ENCODE assay signal across 15 cellular contexts in the genomic region with DNA sequence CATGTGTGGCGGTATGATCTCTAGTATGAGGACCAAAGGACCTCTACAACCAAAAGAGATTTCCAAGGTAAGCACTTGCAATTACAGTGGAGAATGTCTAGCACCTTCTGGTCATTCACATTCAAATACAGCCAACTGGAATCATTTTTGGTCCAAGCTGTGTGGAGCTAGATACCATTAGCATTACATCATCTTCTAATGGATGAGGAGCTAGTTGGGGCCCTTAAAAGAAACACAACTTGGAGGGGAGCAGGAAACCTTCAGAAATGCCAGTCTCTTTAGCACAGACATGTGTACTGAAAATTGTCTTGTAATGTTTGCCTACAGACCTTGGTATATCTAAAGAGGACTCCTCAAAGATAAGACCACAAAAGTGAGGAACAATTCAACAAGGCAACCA.
DNase-seq lines count a peak whose midpoint lies in the region; ATAC-seq, FAIRE-seq and TF ChIP-seq lines count a peak whose summit lies in the region.
"Had no signal": no experiment of that assay in that cellular context is flagged by ENCODE, and none has a peak within 500 bp of the region (broad histone marks: within the 10 kb centered on the region; RNA-seq: fewer than 3 reads in every experiment).

No MANE protein-coding gene starts in this region.

- H3K56ac ChIP-seq in mesendoderm (ENCODE audit: low read length): no peak overlapping the region

- TF ChIP-seq EP300 in HepG2 (IDR thresholded peaks at IDR 0.05; ENCODE audit: low read depth in 2 of 2, low read length in 2 of 2) (no peak), HepG2 (CRISPR knock-in tag; IDR thresholded peaks at IDR 0.05; ENCODE audit: borderline replicate concordance) (no peak)

- no peak overlapping the region for H4K5ac ChIP-seq in mesendoderm (ENCODE audit: low read length)

- H3K79me1 ChIP-seq in mesendoderm (ENCODE audit: low read length): no peaks in the 10 kb centered on the region

- no peak overlapping the region for H2AK5ac ChIP-seq in mesendoderm (ENCODE audit: low read length)

- DNase-seq in HepG2 (ENCODE audit: low spot score): no peak
- no peak for DNase-seq in right lobe of liver
- no peak for DNase-seq in bronchial epithelial cell (ENCODE audit: low read depth)
- DNase-seq in mesendoderm: peak; percentile 69
- DNase-seq in vagina (ENCODE audit: extremely low spot score in 2 of 2): no peak
- no peak for DNase-seq in stimulated activated CD8-positive, alpha-beta memory T cell treated with anti-CD3 and anti-CD28 coated beads, Interleukin-4, amount 100 ng/mL, for 48 hours
- DNase-seq in epidermal melanocyte (ENCODE audit: insufficient read length, low spot score): no peak
- DNase-seq: activated B cell treated with CpG ODN at 0.5 μM for 24 hours; activated T-cell treated with anti-CD3 and anti-CD28 coated beads, Interleukin-2, amount 50 U/mL, for 4 hours; cortex of kidney; NCI-H1436; RPMI8226; stimulated activated CD4-positive, alpha-beta T cell treated with anti-CD3 and anti-CD28 coated beads, Interleukin-4, amount 100 ng/mL, for 24 hours had no signal

- H2BK120ac ChIP-seq in mesendoderm (ENCODE audit: low read depth, low read length): no peak overlapping the region

- no peak overlapping the region for H2AFZ ChIP-seq in HepG2 (ENCODE audit: low read length)

- H3K27me3 ChIP-seq in HepG2 (ENCODE audit: control insufficient read depth in 1 of 2, insufficient read depth in 2 of 2, low read length in 2 of 2) (peaks cover 0 to 33% of the 10 kb centered on the region in 2 experiments; a peak in 3 of 5 replicates), right lobe of liver (no peaks in the 10 kb centered on the region), bronchial epithelial cell (ENCODE audit: control insufficient read depth, insufficient read depth, low read length) (no peaks in the 10 kb centered on the region), mesendoderm (ENCODE audit: insufficient read depth, low read length, poor library complexity) (no peaks in the 10 kb centered on the region), vagina (no peaks in the 10 kb centered on the region)
- H3K27me3 ChIP-seq: suprapubic skin had no signal

- ATAC-seq in HepG2: no peak
- ATAC-seq in right lobe of liver: no peak
- ATAC-seq in HG03469 (IDR thresholded peaks at IDR 0.05; ENCODE audit: unreplicated experiment): no peak
- ATAC-seq: activated T-cell treated with anti-CD3 and anti-CD28 coated beads, Interleukin-2, amount 50 U/mL, for 4 hours had no signal

- 17% methylated on average over 1 of the region's 1 CpG for WGBS in HepG2 (ENCODE audit: low lambda C conversion rate)
- 57% methylated on average over 1 of the region's 1 CpG for WGBS in right lobe of liver (ENCODE audit: insufficient coverage, low coverage, low lambda C conversion rate, missing lambda C conversion rate)
- WGBS in mesendoderm (ENCODE audit: extremely low coverage, insufficient coverage, low lambda C conversion rate): no CpG with 5 or more reads among the region's 1 CpG

- POLR2A ChIA-PET in HepG2 (lab: Yijun Ruan, JAX): no interaction called here

- H4K8ac ChIP-seq in mesendoderm (ENCODE audit: low read depth, low read length): no peak overlapping the region

- H3K9me3 ChIP-seq in HepG2 (ENCODE audit: low read length) (no peaks in the 10 kb centered on the region), right lobe of liver (no peaks in the 10 kb centered on the region), vagina (no peaks in the 10 kb centered on the region)
- H3K9me3 ChIP-seq: suprapubic skin had no signal

- no peak for TF ChIP-seq POLR2A in HepG2 (IDR thresholded peaks at IDR 0.05; ENCODE audit: insufficient read depth in 1 of 2, low read depth in 2 of 2, low read length in 2 of 2)
- TF ChIP-seq POLR2A in right lobe of liver (IDR thresholded peaks at IDR 0.05): no peak
- TF ChIP-seq POLR2A in vagina (IDR thresholded peaks at IDR 0.05): no peak

- in situ Hi-C loops in HepG2 (cut with HindIII; ENCODE audit: extremely low pct_ligation_motif_present, low pct_unique_long_range_greater_than_20kb): no loop called here

- H4K20me1 ChIP-seq in HepG2 (ENCODE audit: insufficient read depth, low read length): no peaks in the 10 kb centered on the region

- TF ChIP-seq CTCF in HepG2 (CRISPR knock-in tag; IDR thresholded peaks at IDR 0.05) (no peak), right lobe of liver (IDR thresholded peaks at IDR 0.05) (no peak), bronchial epithelial cell (IDR thresholded peaks at IDR 0.05; ENCODE audit: insufficient read depth, low read length, severe bottlenecking) (no peak), vagina (IDR thresholded peaks at IDR 0.05) (no peak)

- no TSS peak for BruUV-seq in HepG2 (replicated peaks; lab: Mats Ljungman, UMichigan)

- H3K79me2 ChIP-seq in HepG2 (ENCODE audit: insufficient read depth, low read length) (no peaks in the 10 kb centered on the region), mesendoderm (ENCODE audit: control insufficient read depth, insufficient read depth, low read length) (no peaks in the 10 kb centered on the region)

- H3K27ac ChIP-seq in HepG2 (ENCODE audit: extremely low read length, insufficient read depth, low read length) (no peak overlapping the region), right lobe of liver (no peak overlapping the region), mesendoderm (ENCODE audit: low read depth, low read length) (no peak overlapping the region), vagina (peak overlapping the region; percentile 31)
- H3K27ac ChIP-seq: suprapubic skin had no signal

- H3K4me1 ChIP-seq in HepG2 (ENCODE audit: insufficient read depth, low read length) (no peaks in the 10 kb centered on the region), right lobe of liver (no peaks in the 10 kb centered on the region), mesendoderm (ENCODE audit: control insufficient read depth, low read depth, low read length) (peaks cover 9% of the 10 kb centered on the region), vagina (peaks cover 41% of the 10 kb centered on the region)

- H2BK15ac ChIP-seq in mesendoderm (replicated peaks; ENCODE audit: low read depth): no peak overlapping the region

- intact Hi-C loops in HepG2 (cut with micrococcal nuclease; ENCODE audit: unreplicated experiment) (no loop called here), right lobe of liver (cut with DNase I) (no loop called here), vagina (cut with DNase I) (loop anchor here (2.0 kb wide), 1 partner anchor 19 kb away; no protein-coding TSS in a partner anchor)

- H2BK5ac ChIP-seq in mesendoderm (ENCODE audit: low read length): no peak overlapping the region

- CTCF ChIA-PET in HepG2 (lab: Yijun Ruan, JAX; ENCODE audit: low intra/inter-chr PET ratio, low total read pairs): no interaction called here

- H3K4me2 ChIP-seq in HepG2 (ENCODE audit: low read depth, low read length) (no peak overlapping the region), mesendoderm (ENCODE audit: low read length) (no peak overlapping the region)

- H3K4ac ChIP-seq in mesendoderm (ENCODE audit: low read depth, low read length): no peak overlapping the region

- H3K4me3 ChIP-seq in HepG2 (replicated peaks in 1 of 3; ENCODE audit: insufficient read depth in 1 of 3, low read depth in 2 of 3, low read length in 3 of 3) (no peak overlapping the region), right lobe of liver (no peak overlapping the region), bronchial epithelial cell (ENCODE audit: low read depth, low read length) (no peak overlapping the region), mesendoderm (ENCODE audit: low read length) (no peak overlapping the region), vagina (no peak overlapping the region)
- H3K4me3 ChIP-seq: suprapubic skin had no signal

- H3K9ac ChIP-seq in HepG2 (ENCODE audit: insufficient read depth, low read depth, low read length): no peak overlapping the region
- H3K9ac ChIP-seq in mesendoderm (ENCODE audit: low read length): no peak overlapping the region

- FAIRE-seq in HepG2 (lab: Jason Lieb, UNC) (no peak), bronchial epithelial cell (lab: Jason Lieb, UNC) (peak; percentile 55)

- H3K18ac ChIP-seq in mesendoderm (ENCODE audit: low read length): no peak overlapping the region

- TF ChIP-seq RAD21 in HepG2 (CRISPR knock-in tag; IDR thresholded peaks at IDR 0.05): no peak

- H3K36me3 ChIP-seq in HepG2 (replicated peaks in 1 of 2; ENCODE audit: control insufficient read depth in 1 of 2, insufficient read depth in 2 of 2, low read length in 2 of 2): no peaks in the 10 kb centered on the region
- no peaks in the 10 kb centered on the region for H3K36me3 ChIP-seq in right lobe of liver
- no peaks in the 10 kb centered on the region for H3K36me3 ChIP-seq in bronchial epithelial cell (ENCODE audit: control insufficient read depth, insufficient read depth, low read length)
- no peaks in the 10 kb centered on the region for H3K36me3 ChIP-seq in mesendoderm (ENCODE audit: control insufficient read depth, insufficient read depth, low read length)
- no peaks in the 10 kb centered on the region for H3K36me3 ChIP-seq in vagina
- H3K36me3 ChIP-seq: suprapubic skin had no signal

- H3K23ac ChIP-seq in mesendoderm (ENCODE audit: low read length): no peak overlapping the region

TF ChIP-seq in HepG2, 621 proteins besides CTCF, POLR2A, EP300 and RAD21 (continues in another document):
- TF ChIP-seq, protein P1, sequence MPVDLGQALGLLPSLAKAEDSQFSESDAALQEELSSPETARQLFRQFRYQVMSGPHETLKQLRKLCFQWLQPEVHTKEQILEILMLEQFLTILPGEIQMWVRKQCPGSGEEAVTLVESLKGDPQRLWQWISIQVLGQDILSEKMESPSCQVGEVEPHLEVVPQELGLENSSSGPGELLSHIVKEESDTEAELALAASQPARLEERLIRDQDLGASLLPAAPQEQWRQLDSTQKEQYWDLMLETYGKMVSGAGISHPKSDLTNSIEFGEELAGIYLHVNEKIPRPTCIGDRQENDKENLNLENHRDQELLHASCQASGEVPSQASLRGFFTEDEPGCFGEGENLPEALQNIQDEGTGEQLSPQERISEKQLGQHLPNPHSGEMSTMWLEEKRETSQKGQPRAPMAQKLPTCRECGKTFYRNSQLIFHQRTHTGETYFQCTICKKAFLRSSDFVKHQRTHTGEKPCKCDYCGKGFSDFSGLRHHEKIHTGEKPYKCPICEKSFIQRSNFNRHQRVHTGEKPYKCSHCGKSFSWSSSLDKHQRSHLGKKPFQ (CRISPR knock-in tag; IDR thresholded peaks at IDR 0.05; ENCODE audit: insufficient replicate concordance): no peak
- no peak for TF ChIP-seq ZNF552 (CRISPR knock-in tag; IDR thresholded peaks at IDR 0.05; ENCODE audit: borderline replicate concordance)
